In genomic region chr10:102869290-102870198, GRCh38 we compare ENCODE assay signal across 1 cellular context.
TF ChIP-seq lines count a peak whose summit lies in the region.

A gene with protein sequence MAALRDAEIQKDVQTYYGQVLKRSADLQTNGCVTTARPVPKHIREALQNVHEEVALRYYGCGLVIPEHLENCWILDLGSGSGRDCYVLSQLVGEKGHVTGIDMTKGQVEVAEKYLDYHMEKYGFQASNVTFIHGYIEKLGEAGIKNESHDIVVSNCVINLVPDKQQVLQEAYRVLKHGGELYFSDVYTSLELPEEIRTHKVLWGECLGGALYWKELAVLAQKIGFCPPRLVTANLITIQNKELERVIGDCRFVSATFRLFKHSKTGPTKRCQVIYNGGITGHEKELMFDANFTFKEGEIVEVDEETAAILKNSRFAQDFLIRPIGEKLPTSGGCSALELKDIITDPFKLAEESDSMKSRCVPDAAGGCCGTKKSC (plus strand): TSS chr10:102869470. CDS start chr10:102869593, 123 bp downstream.

TF ChIP-seq in HepG2, 621 proteins besides CTCF, POLR2A, EP300 and RAD21 (continued from another document and continues in another):
- TF ChIP-seq, protein P1, sequence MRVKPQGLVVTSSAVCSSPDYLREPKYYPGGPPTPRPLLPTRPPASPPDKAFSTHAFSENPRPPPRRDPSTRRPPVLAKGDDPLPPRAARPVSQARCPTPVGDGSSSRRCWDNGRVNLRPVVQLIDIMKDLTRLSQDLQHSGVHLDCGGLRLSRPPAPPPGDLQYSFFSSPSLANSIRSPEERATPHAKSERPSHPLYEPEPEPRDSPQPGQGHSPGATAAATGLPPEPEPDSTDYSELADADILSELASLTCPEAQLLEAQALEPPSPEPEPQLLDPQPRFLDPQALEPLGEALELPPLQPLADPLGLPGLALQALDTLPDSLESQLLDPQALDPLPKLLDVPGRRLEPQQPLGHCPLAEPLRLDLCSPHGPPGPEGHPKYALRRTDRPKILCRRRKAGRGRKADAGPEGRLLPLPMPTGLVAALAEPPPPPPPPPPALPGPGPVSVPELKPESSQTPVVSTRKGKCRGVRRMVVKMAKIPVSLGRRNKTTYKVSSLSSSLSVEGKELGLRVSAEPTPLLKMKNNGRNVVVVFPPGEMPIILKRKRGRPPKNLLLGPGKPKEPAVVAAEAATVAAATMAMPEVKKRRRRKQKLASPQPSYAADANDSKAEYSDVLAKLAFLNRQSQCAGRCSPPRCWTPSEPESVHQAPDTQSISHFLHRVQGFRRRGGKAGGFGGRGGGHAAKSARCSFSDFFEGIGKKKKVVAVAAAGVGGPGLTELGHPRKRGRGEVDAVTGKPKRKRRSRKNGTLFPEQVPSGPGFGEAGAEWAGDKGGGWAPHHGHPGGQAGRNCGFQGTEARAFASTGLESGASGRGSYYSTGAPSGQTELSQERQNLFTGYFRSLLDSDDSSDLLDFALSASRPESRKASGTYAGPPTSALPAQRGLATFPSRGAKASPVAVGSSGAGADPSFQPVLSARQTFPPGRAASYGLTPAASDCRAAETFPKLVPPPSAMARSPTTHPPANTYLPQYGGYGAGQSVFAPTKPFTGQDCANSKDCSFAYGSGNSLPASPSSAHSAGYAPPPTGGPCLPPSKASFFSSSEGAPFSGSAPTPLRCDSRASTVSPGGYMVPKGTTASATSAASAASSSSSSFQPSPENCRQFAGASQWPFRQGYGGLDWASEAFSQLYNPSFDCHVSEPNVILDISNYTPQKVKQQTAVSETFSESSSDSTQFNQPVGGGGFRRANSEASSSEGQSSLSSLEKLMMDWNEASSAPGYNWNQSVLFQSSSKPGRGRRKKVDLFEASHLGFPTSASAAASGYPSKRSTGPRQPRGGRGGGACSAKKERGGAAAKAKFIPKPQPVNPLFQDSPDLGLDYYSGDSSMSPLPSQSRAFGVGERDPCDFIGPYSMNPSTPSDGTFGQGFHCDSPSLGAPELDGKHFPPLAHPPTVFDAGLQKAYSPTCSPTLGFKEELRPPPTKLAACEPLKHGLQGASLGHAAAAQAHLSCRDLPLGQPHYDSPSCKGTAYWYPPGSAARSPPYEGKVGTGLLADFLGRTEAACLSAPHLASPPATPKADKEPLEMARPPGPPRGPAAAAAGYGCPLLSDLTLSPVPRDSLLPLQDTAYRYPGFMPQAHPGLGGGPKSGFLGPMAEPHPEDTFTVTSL (CRISPR knock-in tag; IDR thresholded peaks at IDR 0.05; ENCODE audit: borderline replicate concordance): no peak
- 0 out of 2 replicates have a peak, but pooled peaks have one; percentile 5 for TF ChIP-seq BHLHE40 (IDR thresholded peaks at IDR 0.05; ENCODE audit: low read length)
- no peak for TF ChIP-seq ZNF280B (CRISPR knock-in tag; IDR thresholded peaks at IDR 0.05; ENCODE audit: borderline replicate concordance)
- TF ChIP-seq ZFP41 (CRISPR knock-in tag; IDR thresholded peaks at IDR 0.05; ENCODE audit: borderline replicate concordance): no peak; the same call in 1 of the 2 replicates
- TF ChIP-seq ZNF652 (CRISPR knock-in tag; IDR thresholded peaks at IDR 0.05; ENCODE audit: borderline replicate concordance, low read depth): no peak
- no peak for TF ChIP-seq KMT2B (CRISPR knock-in tag; IDR thresholded peaks at IDR 0.05)
- TF ChIP-seq DDIT3 (CRISPR knock-in tag; IDR thresholded peaks at IDR 0.05): no peak
- no peak for TF ChIP-seq ZNF33A (CRISPR knock-in tag; IDR thresholded peaks at IDR 0.05; ENCODE audit: borderline replicate concordance)
- TF ChIP-seq NR2F2 (IDR thresholded peaks at IDR 0.05; ENCODE audit: borderline replicate concordance, low read depth): peak; percentile 29; the same call in 1 of the 2 replicates
- TF ChIP-seq ZNF790 (CRISPR knock-in tag; IDR thresholded peaks at IDR 0.05; ENCODE audit: borderline replicate concordance): 0 out of 2 replicates have a peak, but pooled peaks have one; percentile 39
- no peak for TF ChIP-seq CREM (IDR thresholded peaks at IDR 0.05)
- TF ChIP-seq CREM (CRISPR knock-in tag; IDR thresholded peaks at IDR 0.05): no peak
- no peak for TF ChIP-seq DNMT3B (CRISPR knock-in tag; conservative IDR thresholded peaks at IDR 0.05)
- TF ChIP-seq PHF8 (CRISPR knock-in tag; IDR thresholded peaks at IDR 0.05): peak; percentile 75
- TF ChIP-seq ZNF670 (CRISPR knock-in tag; IDR thresholded peaks at IDR 0.05; ENCODE audit: borderline replicate concordance): no peak
- no peak for TF ChIP-seq ZNF234 (CRISPR knock-in tag; conservative IDR thresholded peaks at IDR 0.05)
- TF ChIP-seq, protein P2, sequence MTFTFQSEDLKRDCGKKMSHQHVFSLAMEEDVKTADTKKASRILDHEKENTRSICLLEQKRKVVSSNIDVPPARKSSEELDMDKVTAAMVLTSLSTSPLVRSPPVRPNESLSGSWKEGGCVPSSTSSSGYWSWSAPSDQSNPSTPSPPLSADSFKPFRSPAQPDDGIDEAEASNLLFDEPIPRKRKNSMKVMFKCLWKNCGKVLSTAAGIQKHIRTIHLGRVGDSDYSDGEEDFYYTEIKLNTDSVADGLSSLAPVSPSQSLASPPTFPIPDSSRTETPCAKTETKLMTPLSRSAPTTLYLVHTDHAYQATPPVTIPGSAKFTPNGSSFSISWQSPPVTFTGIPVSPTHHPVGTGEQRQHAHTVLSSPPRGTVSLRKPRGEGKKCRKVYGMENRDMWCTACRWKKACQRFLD (CRISPR knock-in tag; IDR thresholded peaks at IDR 0.05; ENCODE audit: borderline replicate concordance): no peak
- peak; percentile 9; the same call in 1 of the 2 replicates for TF ChIP-seq BCL6 (CRISPR knock-in tag; IDR thresholded peaks at IDR 0.05)
- no peak for TF ChIP-seq ZNF660 (CRISPR knock-in tag; IDR thresholded peaks at IDR 0.05; ENCODE audit: borderline replicate concordance, low read depth)
- TF ChIP-seq MTERF4 (CRISPR knock-in tag; IDR thresholded peaks at IDR 0.05): no peak
- no peak for TF ChIP-seq MYNN (CRISPR knock-in tag; IDR thresholded peaks at IDR 0.05; ENCODE audit: low read depth)
- no peak for TF ChIP-seq RELA (CRISPR knock-in tag; IDR thresholded peaks at IDR 0.05)
- no peak for TF ChIP-seq PBX2 (CRISPR knock-in tag; IDR thresholded peaks at IDR 0.05)
- TF ChIP-seq GTF2F1 (IDR thresholded peaks at IDR 0.05; ENCODE audit: low read length): no peak
- TF ChIP-seq, protein P3, sequence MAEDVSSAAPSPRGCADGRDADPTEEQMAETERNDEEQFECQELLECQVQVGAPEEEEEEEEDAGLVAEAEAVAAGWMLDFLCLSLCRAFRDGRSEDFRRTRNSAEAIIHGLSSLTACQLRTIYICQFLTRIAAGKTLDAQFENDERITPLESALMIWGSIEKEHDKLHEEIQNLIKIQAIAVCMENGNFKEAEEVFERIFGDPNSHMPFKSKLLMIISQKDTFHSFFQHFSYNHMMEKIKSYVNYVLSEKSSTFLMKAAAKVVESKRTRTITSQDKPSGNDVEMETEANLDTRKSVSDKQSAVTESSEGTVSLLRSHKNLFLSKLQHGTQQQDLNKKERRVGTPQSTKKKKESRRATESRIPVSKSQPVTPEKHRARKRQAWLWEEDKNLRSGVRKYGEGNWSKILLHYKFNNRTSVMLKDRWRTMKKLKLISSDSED (CRISPR knock-in tag; IDR thresholded peaks at IDR 0.05): no peak
- TF ChIP-seq SYNCRIP (IDR thresholded peaks at IDR 0.05; ENCODE audit: insufficient read depth, low read depth, low read length): no peak
- no peak for TF ChIP-seq HMG20B (CRISPR knock-in tag; conservative IDR thresholded peaks at IDR 0.05)
- TF ChIP-seq TFE3 (CRISPR knock-in tag; IDR thresholded peaks at IDR 0.05): no peak
- no peak for TF ChIP-seq MIXL1 (CRISPR knock-in tag; IDR thresholded peaks at IDR 0.05)
- peak; percentile 6; the same call in 1 of the 2 replicates for TF ChIP-seq ZBTB7A (CRISPR knock-in tag; IDR thresholded peaks at IDR 0.05)
- TF ChIP-seq, protein P4, sequence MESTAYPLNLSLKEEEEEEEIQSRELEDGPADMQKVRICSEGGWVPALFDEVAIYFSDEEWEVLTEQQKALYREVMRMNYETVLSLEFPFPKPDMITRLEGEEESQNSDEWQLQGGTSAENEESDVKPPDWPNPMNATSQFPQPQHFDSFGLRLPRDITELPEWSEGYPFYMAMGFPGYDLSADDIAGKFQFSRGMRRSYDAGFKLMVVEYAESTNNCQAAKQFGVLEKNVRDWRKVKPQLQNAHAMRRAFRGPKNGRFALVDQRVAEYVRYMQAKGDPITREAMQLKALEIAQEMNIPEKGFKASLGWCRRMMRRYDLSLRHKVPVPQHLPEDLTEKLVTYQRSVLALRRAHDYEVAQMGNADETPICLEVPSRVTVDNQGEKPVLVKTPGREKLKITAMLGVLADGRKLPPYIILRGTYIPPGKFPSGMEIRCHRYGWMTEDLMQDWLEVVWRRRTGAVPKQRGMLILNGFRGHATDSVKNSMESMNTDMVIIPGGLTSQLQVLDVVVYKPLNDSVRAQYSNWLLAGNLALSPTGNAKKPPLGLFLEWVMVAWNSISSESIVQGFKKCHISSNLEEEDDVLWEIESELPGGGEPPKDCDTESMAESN (CRISPR knock-in tag; conservative IDR thresholded peaks at IDR 0.05): peak; percentile 49; the same call in 1 of the 2 replicates
- no peak for TF ChIP-seq KLF13 (CRISPR knock-in tag; IDR thresholded peaks at IDR 0.05)
- TF ChIP-seq ZNF75D (CRISPR knock-in tag; IDR thresholded peaks at IDR 0.05; ENCODE audit: borderline replicate concordance): 0 out of 2 replicates have a peak, but pooled peaks have one; percentile 64
- no peak for TF ChIP-seq HNRNPH1 (optimal IDR thresholded peaks at IDR 0.05; ENCODE audit: low read depth, low read length)
- no peak for TF ChIP-seq GPN1 (CRISPR knock-in tag; IDR thresholded peaks at IDR 0.05; ENCODE audit: borderline replicate concordance)
- TF ChIP-seq SAFB2 (CRISPR knock-in tag; IDR thresholded peaks at IDR 0.05; ENCODE audit: borderline replicate concordance, low read depth): 0 out of 2 replicates have a peak, but pooled peaks have one; percentile 47
- no peak for TF ChIP-seq GPBP1L1 (CRISPR knock-in tag; IDR thresholded peaks at IDR 0.05)
- TF ChIP-seq, protein P5, sequence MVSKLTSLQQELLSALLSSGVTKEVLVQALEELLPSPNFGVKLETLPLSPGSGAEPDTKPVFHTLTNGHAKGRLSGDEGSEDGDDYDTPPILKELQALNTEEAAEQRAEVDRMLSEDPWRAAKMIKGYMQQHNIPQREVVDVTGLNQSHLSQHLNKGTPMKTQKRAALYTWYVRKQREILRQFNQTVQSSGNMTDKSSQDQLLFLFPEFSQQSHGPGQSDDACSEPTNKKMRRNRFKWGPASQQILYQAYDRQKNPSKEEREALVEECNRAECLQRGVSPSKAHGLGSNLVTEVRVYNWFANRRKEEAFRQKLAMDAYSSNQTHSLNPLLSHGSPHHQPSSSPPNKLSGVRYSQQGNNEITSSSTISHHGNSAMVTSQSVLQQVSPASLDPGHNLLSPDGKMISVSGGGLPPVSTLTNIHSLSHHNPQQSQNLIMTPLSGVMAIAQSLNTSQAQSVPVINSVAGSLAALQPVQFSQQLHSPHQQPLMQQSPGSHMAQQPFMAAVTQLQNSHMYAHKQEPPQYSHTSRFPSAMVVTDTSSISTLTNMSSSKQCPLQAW (CRISPR knock-in tag; IDR thresholded peaks at IDR 0.05): no peak
- 0 out of 2 replicates have a peak, but pooled peaks have one; percentile 51 for TF ChIP-seq ZNF567 (CRISPR knock-in tag; IDR thresholded peaks at IDR 0.05; ENCODE audit: borderline replicate concordance)
